8 cellular contexts compared by ENCODE assay signal in genomic region chr15:63049747-63050439, GRCh38. TPM values are rescaled to one million over a fixed set of nuclear protein-coding genes. Genes with fewer than 3 reads are reported as not detected.
A peak's percentile ranks its signal among the peaks of the same experiment; 100 is the strongest.
DNase-seq lines count a peak whose midpoint lies in the region; ATAC-seq, FAIRE-seq and TF ChIP-seq lines count a peak whose summit lies in the region.

No MANE protein-coding gene starts in this region.

- peaks cover 23% of the 10 kb centered on the region for H3K4me1 Mint-ChIP-seq in activated naive CD4-positive, alpha-beta T cell treated with anti-CD3 and anti-CD28 coated beads, Interleukin-2, amount 10 ng/mL, durations not matched to agents 7 days and 5 days
- peaks cover 14% of the 10 kb centered on the region for H3K4me1 Mint-ChIP-seq in memory B cell

- POLR2A ChIA-PET in RWPE1 (lab: Yijun Ruan, JAX; ENCODE audit: low non-redundant PET), result no interaction called here

- DNase-seq in activated naive CD4-positive, alpha-beta T cell treated with anti-CD3 and anti-CD28 coated beads, Interleukin-2, amount 10 ng/mL, durations not matched to agents 7 days and 5 days, result no peak
- no peak for DNase-seq in activated naive CD4-positive, alpha-beta T cell treated with anti-CD3 and anti-CD28 coated beads, Interleukin-2, amount 50 U/mL, for 72 hours (ENCODE audit: low spot score in 2 of 2)
- no peak for DNase-seq in brain microvascular endothelial cell
- DNase-seq in memory B cell (ENCODE audit: low spot score in 2 of 2), result no peak
- no peak for DNase-seq in upper lobe of left lung
- no peak for DNase-seq in NCI-H446 treated with DMSO at 0.1 percent for 48 hours (lab: John Stamatoyannopoulos, UW)
- no peak for DNase-seq in RWPE1 (ENCODE audit: low spot score)
- DNase-seq in GM12892 (ENCODE audit: insufficient read length), result no peak

- no peak for ATAC-seq in activated naive CD4-positive, alpha-beta T cell treated with anti-CD3 and anti-CD28 coated beads, Interleukin-2, amount 50 U/mL, for 72 hours
- no peak for ATAC-seq in memory B cell (ENCODE audit: low read depth)
- no peak for ATAC-seq in upper lobe of left lung (ENCODE audit: low FRiP score in 2 of 2)

- no peak for FAIRE-seq in GM12892 (lab: Jason Lieb, UNC)

- H3K27me3 ChIP-seq in brain microvascular endothelial cell (replicated peaks) (no peaks in the 10 kb centered on the region), upper lobe of left lung (no peaks in the 10 kb centered on the region)

- TF ChIP-seq POLR2A in upper lobe of left lung (IDR thresholded peaks at IDR 0.05) (no peak), GM12892 (IDR thresholded peaks at IDR 0.05; ENCODE audit: low read depth, low read length) (no peak)

- H3K27ac ChIP-seq in brain microvascular endothelial cell, result peak overlapping the region; percentile 75
- H3K27ac ChIP-seq in upper lobe of left lung, result peak overlapping the region; percentile 86 to 95 (median 90)
- H3K27ac ChIP-seq in RWPE1, result no peak overlapping the region

- no peak for TF ChIP-seq CTCF in brain microvascular endothelial cell (IDR thresholded peaks at IDR 0.05; ENCODE audit: low read depth, low read length, missing control alignments)
- TF ChIP-seq CTCF in upper lobe of left lung (IDR thresholded peaks at IDR 0.05), result no peak
- TF ChIP-seq CTCF in RWPE1 (conservative IDR thresholded peaks at IDR 0.05; ENCODE audit: low read depth), result no peak

- no peak for TF ChIP-seq EP300 in upper lobe of left lung (IDR thresholded peaks at IDR 0.05)

- peaks cover 82% of the 10 kb centered on the region for H3K36me3 ChIP-seq in brain microvascular endothelial cell (replicated peaks)
- no peaks in the 10 kb centered on the region for H3K36me3 ChIP-seq in upper lobe of left lung

- H3K4me3 ChIP-seq in brain microvascular endothelial cell (ENCODE audit: low read depth, low read length), result peak overlapping the region; percentile 100
- peak overlapping the region; percentile 71 to 90 (median 80) for H3K4me3 ChIP-seq in upper lobe of left lung

- no peaks in the 10 kb centered on the region for H3K9me3 ChIP-seq in upper lobe of left lung

- H3K9me3 Mint-ChIP-seq in activated naive CD4-positive, alpha-beta T cell treated with anti-CD3 and anti-CD28 coated beads, Interleukin-2, amount 10 ng/mL, durations not matched to agents 7 days and 5 days, result no peaks in the 10 kb centered on the region
- H3K9me3 Mint-ChIP-seq in activated naive CD4-positive, alpha-beta T cell treated with anti-CD3 and anti-CD28 coated beads, Interleukin-2, amount 50 U/mL, for 72 hours, result no peaks in the 10 kb centered on the region
- no peaks in the 10 kb centered on the region for H3K9me3 Mint-ChIP-seq in memory B cell

- in situ Hi-C loops in brain microvascular endothelial cell (cut with HindIII; ENCODE audit: low pct_ligation_motif_present, low sequenced_read_pairs), result no loop called here

- peaks cover 36% of the 10 kb centered on the region for H3K27me3 Mint-ChIP-seq in activated naive CD4-positive, alpha-beta T cell treated with anti-CD3 and anti-CD28 coated beads, Interleukin-2, amount 10 ng/mL, durations not matched to agents 7 days and 5 days
- peaks cover 9% of the 10 kb centered on the region for H3K27me3 Mint-ChIP-seq in memory B cell

- H3K36me3 Mint-ChIP-seq in activated naive CD4-positive, alpha-beta T cell treated with anti-CD3 and anti-CD28 coated beads, Interleukin-2, amount 10 ng/mL, durations not matched to agents 7 days and 5 days, result no peaks in the 10 kb centered on the region
- peaks cover 0 to 4% of the 10 kb centered on the region in 2 donors for H3K36me3 Mint-ChIP-seq in activated naive CD4-positive, alpha-beta T cell treated with anti-CD3 and anti-CD28 coated beads, Interleukin-2, amount 50 U/mL, for 72 hours
- no peaks in the 10 kb centered on the region for H3K36me3 Mint-ChIP-seq in memory B cell

- 63 to 65% methylated on average over 8 of the region's 8 CpGs for WGBS in upper lobe of left lung, 2 donors

- no peak overlapping the region for H3K27ac Mint-ChIP-seq in activated naive CD4-positive, alpha-beta T cell treated with anti-CD3 and anti-CD28 coated beads, Interleukin-2, amount 10 ng/mL, durations not matched to agents 7 days and 5 days
- H3K27ac Mint-ChIP-seq in activated naive CD4-positive, alpha-beta T cell treated with anti-CD3 and anti-CD28 coated beads, Interleukin-2, amount 50 U/mL, for 72 hours, result no peak overlapping the region
- H3K27ac Mint-ChIP-seq in memory B cell, result no peak overlapping the region

- H3K4me1 ChIP-seq in upper lobe of left lung, result peaks cover 32 to 63% (median 47%) of the 10 kb centered on the region in 4 donors

- CTCF ChIA-PET in activated naive CD4-positive, alpha-beta T cell treated with anti-CD3 and anti-CD28 coated beads, Interleukin-2, amount 10 ng/mL, durations not matched to agents 7 days and 5 days (lab: Charles Lee), result interaction anchor here (3.6 to 4.1 kb wide), 2 partner anchors 22 to 44 kb away, joined by 31 to 35 read pairs; no protein-coding TSS in a partner anchor
- CTCF ChIA-PET in RWPE1 (lab: Yijun Ruan, JAX), result interaction anchor here (0.6 to 2.5 kb wide), 3 partner anchors 36 to 265 kb away, joined by 3 to 14 read pairs (median 3); no protein-coding TSS in a partner anchor

- H3K4me3 Mint-ChIP-seq in activated naive CD4-positive, alpha-beta T cell treated with anti-CD3 and anti-CD28 coated beads, Interleukin-2, amount 10 ng/mL, durations not matched to agents 7 days and 5 days, result peak overlapping the region; percentile 90
- H3K4me3 Mint-ChIP-seq in memory B cell, result peak overlapping the region; percentile 90

RNA-seq across cellular contexts. Expression of gene TPM1, which starts 7.3 kb away (rescaled TPM):
- 1 to 10 TPM; 6.5 to 8.6 TPM for total RNA-seq in activated naive CD4-positive, alpha-beta T cell treated with anti-CD3 and anti-CD28 coated beads, Interleukin-2, amount 50 U/mL, for 72 hours
- total RNA-seq in upper lobe of left lung, result 100 to 1,000 TPM; 144 to 343 (median 254) TPM
- polyA plus RNA-seq in GM12892 (2012; ENCODE audit: missing spikeins), result 1.4 TPM

Comparison
In these comparisons a context has a peak if more than half of its experiments do, and no peak if none do; other contexts are left out.
1. RNA of gene TPM1, which starts 7.3 kb away (total RNA-seq): 144 to 343 TPM in upper lobe of left lung; 6.5 to 8.6 TPM in activated naive CD4-positive, alpha-beta T cell treated with anti-CD3 and anti-CD28 coated beads, Interleukin-2, amount 50 U/mL, for 72 hours; every median in the first group is over 10 times any median in the second.